Comparison of ENCODE assay signal across 7 cellular contexts in the genomic region with DNA sequence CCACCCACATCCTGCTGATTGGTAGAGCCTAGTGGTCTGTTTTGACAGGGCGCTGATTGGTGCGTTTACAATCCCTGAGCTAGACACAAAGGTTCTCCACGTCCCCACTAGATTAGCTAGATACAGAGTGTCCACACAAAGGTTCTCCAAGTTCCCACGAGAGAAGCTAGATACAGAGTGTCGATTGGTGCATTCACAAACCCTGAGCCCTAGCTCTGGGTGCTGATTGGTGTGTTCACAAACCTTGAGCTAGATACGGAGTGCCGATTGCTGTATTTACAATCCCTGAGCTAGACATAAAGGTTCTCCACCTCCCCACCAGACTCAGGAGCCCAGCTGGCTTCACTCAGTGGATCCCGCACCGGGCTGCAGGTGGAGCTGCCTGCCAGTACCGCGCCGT. TPM values are rescaled to one million over a fixed set of nuclear protein-coding genes. Genes with fewer than 3 reads are reported as not detected.
"Had no signal": no experiment of that assay in that cellular context is flagged by ENCODE, and none has a peak within 500 bp of the region (broad histone marks: within the 10 kb centered on the region; RNA-seq: fewer than 3 reads in every experiment).

No MANE protein-coding gene starts in this region.

RNA-seq across cellular contexts. Expression of gene OR10D3, which starts 12.8 kb away (rescaled TPM):
- total RNA-seq: GM23248, H4, H7, HepG2, HFFc6, HT1080 had no signal
- polyA plus RNA-seq: GM23248, HepG2, IgD-negative memory B cell had no signal
